ENCODE assay signal across 1 cellular context in genomic region chr7:151109094-151110048, GRCh38.
TF ChIP-seq lines count a peak whose summit lies in the region.

No MANE protein-coding gene starts in this region.

TF ChIP-seq in K562, 482 proteins besides CTCF, POLR2A, EP300 and RAD21 (continued from another document and continues in another):
- TF ChIP-seq E2F4 (CRISPR knock-in tag; IDR thresholded peaks at IDR 0.05; ENCODE audit: low read depth) (no peak), REST (CRISPR knock-in tag; IDR thresholded peaks at IDR 0.05; ENCODE audit: low read depth) (no peak), HNRNPH1 (optimal IDR thresholded peaks at IDR 0.05; ENCODE audit: low read depth, low read length) (no peak), MEF2A (IDR thresholded peaks at IDR 0.05; ENCODE audit: control insufficient read depth, low read depth, low read length) (no peak), TAF1 (IDR thresholded peaks at IDR 0.05; ENCODE audit: control insufficient read depth, extremely low read depth, insufficient read depth, low read length, severe bottlenecking) (no peak), MAFG (tag; conservative IDR thresholded peaks at IDR 0.05) (no peak), MYBL2 (IDR thresholded peaks at IDR 0.05; ENCODE audit: low read depth) (no peak), MYBL2 (CRISPR knock-in tag; IDR thresholded peaks at IDR 0.05; ENCODE audit: borderline replicate concordance) (no peak), CC2D1A (IDR thresholded peaks at IDR 0.05) (no peak), GTF3C2 (IDR thresholded peaks at IDR 0.05; ENCODE audit: borderline replicate concordance, extremely low read depth, insufficient read length) (no peak), ZNF175 (CRISPR knock-in tag; IDR thresholded peaks at IDR 0.05; ENCODE audit: low read depth) (no peak), ZKSCAN8 (CRISPR knock-in tag; IDR thresholded peaks at IDR 0.05) (no peak), ZNF766 (CRISPR knock-in tag; conservative IDR thresholded peaks at IDR 0.05) (0 out of 2 replicates have a peak, but pooled peaks have one; percentile 8), SETDB1 (IDR thresholded peaks at IDR 0.05; ENCODE audit: low read length) (no peak), ATF6 (CRISPR knock-in tag; IDR thresholded peaks at IDR 0.05) (no peak), ZBTB7A (IDR thresholded peaks at IDR 0.05; ENCODE audit: borderline replicate concordance, control insufficient read depth, low read depth, low read length) (0 out of 2 replicates have a peak, but pooled peaks have one; percentile 23), HDAC6 (IDR thresholded peaks at IDR 0.05; ENCODE audit: low read depth, low read length) (no peak), USF2 (CRISPR knock-in tag; IDR thresholded peaks at IDR 0.05) (no peak), CCNT2 (IDR thresholded peaks at IDR 0.05; ENCODE audit: borderline replicate concordance, extremely low read depth, insufficient read length, low read depth, low read length) (no peak), BHLHE40 (IDR thresholded peaks at IDR 0.05; ENCODE audit: low read length) (no peak), KLF1 (tag; IDR thresholded peaks at IDR 0.05) (no peak), ZNF408 (CRISPR knock-in tag; IDR thresholded peaks at IDR 0.05; ENCODE audit: low read depth) (no peak), SP2 (IDR thresholded peaks at IDR 0.05; ENCODE audit: extremely low read depth, low read depth, low read length, poor library complexity, severe bottlenecking) (no peak), MLX (CRISPR knock-in tag; conservative IDR thresholded peaks at IDR 0.05) (no peak), ZBTB17 (CRISPR knock-in tag; IDR thresholded peaks at IDR 0.05) (no peak), ZBTB8A (IDR thresholded peaks at IDR 0.05; ENCODE audit: partially characterized antibody) (no peak), L3MBTL2 (IDR thresholded peaks at IDR 0.05) (peak; percentile 15; the same call in 1 of the 2 replicates), ZNF354B (CRISPR knock-in tag; IDR thresholded peaks at IDR 0.05) (no peak), ATF2 (CRISPR knock-in tag; IDR thresholded peaks at IDR 0.05) (no peak), YBX1 (IDR thresholded peaks at IDR 0.05) (no peak), RREB1 (CRISPR knock-in tag; IDR thresholded peaks at IDR 0.05) (no peak), KLF16 (IDR thresholded peaks at IDR 0.05) (no peak), TCF7L2 (IDR thresholded peaks at IDR 0.05; ENCODE audit: low read depth, low read length) (no peak), HDGF (IDR thresholded peaks at IDR 0.05) (peak; percentile 59; the same call in 1 of the 2 replicates), KDM5B (IDR thresholded peaks at IDR 0.05; ENCODE audit: insufficient replicate concordance, low read depth, low read length) (no peak), BACH1 (tag; IDR thresholded peaks at IDR 0.05) (no peak), RFX5 (IDR thresholded peaks at IDR 0.05; ENCODE audit: low read depth, low read length) (no peak), ZBED1 (IDR thresholded peaks at IDR 0.05) (no peak), TRIM25 (IDR thresholded peaks at IDR 0.05; ENCODE audit: borderline replicate concordance) (no peak), MEIS2 (IDR thresholded peaks at IDR 0.05; ENCODE audit: partially characterized antibody) (no peak), ZNF41 (CRISPR knock-in tag; conservative IDR thresholded peaks at IDR 0.05) (no peak), ZNF830 (CRISPR knock-in tag; IDR thresholded peaks at IDR 0.05) (no peak), MEF2D (tag; conservative IDR thresholded peaks at IDR 0.05; ENCODE audit: low read depth) (no peak)
